In genomic region chr1:12584900-12585525, GRCh38 we compare ENCODE assay signal across 2 cellular contexts.
TF ChIP-seq lines count a peak whose summit lies in the region.

No MANE protein-coding gene starts in this region.

TF ChIP-seq in A549, 52 proteins besides CTCF, POLR2A, EP300 and RAD21:
- no peak for TF ChIP-seq FOSL2 (IDR thresholded peaks at IDR 0.05)
- no peak for TF ChIP-seq FOSL2 (CRISPR knock-in tag; IDR thresholded peaks at IDR 0.05)
- TF ChIP-seq KDM1A (IDR thresholded peaks at IDR 0.05; ENCODE audit: low read depth) = no peak
- no peak for TF ChIP-seq RFX5 (IDR thresholded peaks at IDR 0.05)
- TF ChIP-seq MAX (IDR thresholded peaks at IDR 0.05) = no peak
- TF ChIP-seq, protein P1, sequence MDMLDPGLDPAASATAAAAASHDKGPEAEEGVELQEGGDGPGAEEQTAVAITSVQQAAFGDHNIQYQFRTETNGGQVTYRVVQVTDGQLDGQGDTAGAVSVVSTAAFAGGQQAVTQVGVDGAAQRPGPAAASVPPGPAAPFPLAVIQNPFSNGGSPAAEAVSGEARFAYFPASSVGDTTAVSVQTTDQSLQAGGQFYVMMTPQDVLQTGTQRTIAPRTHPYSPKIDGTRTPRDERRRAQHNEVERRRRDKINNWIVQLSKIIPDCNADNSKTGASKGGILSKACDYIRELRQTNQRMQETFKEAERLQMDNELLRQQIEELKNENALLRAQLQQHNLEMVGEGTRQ (IDR thresholded peaks at IDR 0.05) = no peak
- TF ChIP-seq HEYL (CRISPR knock-in tag; IDR thresholded peaks at IDR 0.05) = no peak
- no peak for TF ChIP-seq EHF (CRISPR knock-in tag; IDR thresholded peaks at IDR 0.05)
- TF ChIP-seq CHD2 (IDR thresholded peaks at IDR 0.05; ENCODE audit: low read length, partially characterized antibody) = no peak
- no peak for TF ChIP-seq JUNB (IDR thresholded peaks at IDR 0.05)
- no peak for TF ChIP-seq RARB (CRISPR knock-in tag; IDR thresholded peaks at IDR 0.05)
- TF ChIP-seq PHF8 (IDR thresholded peaks at IDR 0.05; ENCODE audit: borderline replicate concordance, low read depth) = no peak
- no peak for TF ChIP-seq MAZ (IDR thresholded peaks at IDR 0.05; ENCODE audit: borderline replicate concordance, low read depth, low read length)
- no peak for TF ChIP-seq MYC (IDR thresholded peaks at IDR 0.05; ENCODE audit: borderline replicate concordance, low read length)
- TF ChIP-seq ZSCAN20 (CRISPR knock-in tag; IDR thresholded peaks at IDR 0.05) = no peak
- TF ChIP-seq HMGXB4 (CRISPR knock-in tag; IDR thresholded peaks at IDR 0.05; ENCODE audit: borderline replicate concordance) = no peak
- TF ChIP-seq, protein P2, sequence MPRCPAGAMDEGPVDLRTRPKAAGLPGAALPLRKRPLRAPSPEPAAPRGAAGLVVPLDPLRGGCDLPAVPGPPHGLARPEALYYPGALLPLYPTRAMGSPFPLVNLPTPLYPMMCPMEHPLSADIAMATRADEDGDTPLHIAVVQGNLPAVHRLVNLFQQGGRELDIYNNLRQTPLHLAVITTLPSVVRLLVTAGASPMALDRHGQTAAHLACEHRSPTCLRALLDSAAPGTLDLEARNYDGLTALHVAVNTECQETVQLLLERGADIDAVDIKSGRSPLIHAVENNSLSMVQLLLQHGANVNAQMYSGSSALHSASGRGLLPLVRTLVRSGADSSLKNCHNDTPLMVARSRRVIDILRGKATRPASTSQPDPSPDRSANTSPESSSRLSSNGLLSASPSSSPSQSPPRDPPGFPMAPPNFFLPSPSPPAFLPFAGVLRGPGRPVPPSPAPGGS (IDR thresholded peaks at IDR 0.05) = no peak
- no peak for TF ChIP-seq HES2 (IDR thresholded peaks at IDR 0.05)
- no peak for TF ChIP-seq NPAS2 (CRISPR knock-in tag; IDR thresholded peaks at IDR 0.05; ENCODE audit: borderline replicate concordance)
- TF ChIP-seq EHMT2 (IDR thresholded peaks at IDR 0.05; ENCODE audit: low read depth) = no peak
TF ChIP-seq in A549: peak in this region for 0.

TF ChIP-seq in HepG2, 621 proteins besides CTCF, POLR2A, EP300 and RAD21:
- TF ChIP-seq FOXA1 (IDR thresholded peaks at IDR 0.05) = 0 out of 2 replicates have a peak, but pooled peaks have one; percentile 20
- TF ChIP-seq FOXA1 (CRISPR knock-in tag; IDR thresholded peaks at IDR 0.05) = no peak
- TF ChIP-seq NONO (IDR thresholded peaks at IDR 0.05) = 0 out of 2 replicates have a peak, but pooled peaks have one; percentile 15
- no peak for TF ChIP-seq NONO (CRISPR knock-in tag; conservative IDR thresholded peaks at IDR 0.05)
- no peak for TF ChIP-seq NFKBIZ (CRISPR knock-in tag; IDR thresholded peaks at IDR 0.05)
- TF ChIP-seq ZNF646 (CRISPR knock-in tag; IDR thresholded peaks at IDR 0.05) = peak; percentile 81
- TF ChIP-seq ZBTB40 (IDR thresholded peaks at IDR 0.05) = 0 out of 2 replicates have a peak, but pooled peaks have one; percentile 20
- TF ChIP-seq ZBTB40 (CRISPR knock-in tag; IDR thresholded peaks at IDR 0.05) = no peak
- TF ChIP-seq RARA (CRISPR knock-in tag; IDR thresholded peaks at IDR 0.05) = no peak
- TF ChIP-seq SRSF4 (IDR thresholded peaks at IDR 0.05; ENCODE audit: low read depth, low read length, poor library complexity, severe bottlenecking) = no peak
TF ChIP-seq in HepG2: peak in this region for 4.
